21 cellular contexts compared by ENCODE assay signal in the genomic region with DNA sequence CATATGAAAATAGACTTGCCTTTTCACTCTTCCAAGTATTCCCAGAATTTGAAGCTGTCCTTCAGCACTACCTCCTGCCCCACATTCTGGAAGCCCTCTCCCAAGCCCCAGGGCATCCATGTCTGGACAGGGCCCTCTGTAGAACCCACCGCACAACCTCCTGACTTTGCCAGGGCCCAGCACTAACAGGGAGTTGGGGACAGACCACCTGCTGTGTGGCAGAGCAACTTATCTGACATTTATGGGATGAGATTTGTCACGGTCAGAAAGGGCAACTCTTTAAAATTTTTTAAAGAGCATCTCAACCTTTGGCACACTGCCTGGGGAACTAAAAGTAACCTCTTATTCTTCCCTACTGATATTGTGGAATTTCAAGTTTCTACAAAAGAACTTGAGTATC.
"Had no signal": no experiment of that assay in that cellular context is flagged by ENCODE, and none has a peak within 500 bp of the region (broad histone marks: within the 10 kb centered on the region; RNA-seq: fewer than 3 reads in every experiment).

No MANE protein-coding gene starts in this region.

- H3K4me3 ChIP-seq: esophagus muscularis mucosa, gastrocnemius medialis, heart right ventricle, mucosa of descending colon, psoas muscle, right lobe of liver, spleen, stomach had no signal

- H3K4me1 ChIP-seq: esophagus muscularis mucosa, gastrocnemius medialis, heart right ventricle, psoas muscle, right lobe of liver, spleen had no signal

- H3K9me3 ChIP-seq: gastrocnemius medialis, mucosa of descending colon, psoas muscle, right lobe of liver had no signal

- H3K27ac ChIP-seq: epithelial cell of prostate, esophagus muscularis mucosa, gastrocnemius medialis, heart right ventricle, parathyroid adenoma, psoas muscle, right lobe of liver, spleen, stomach had no signal

- H3K36me3 Mint-ChIP-seq: natural killer cell; stimulated activated memory B cell treated with anti-CD40 and anti-IgM and Interleukin-4, amounts not matched to agents 10 μg/mL and 1 μg/mL and 100 μg/mL, for 72 hours had no signal

- H3K27ac Mint-ChIP-seq: effector memory CD8-positive, alpha-beta T cell; natural killer cell; stimulated activated memory B cell treated with anti-CD40 and anti-IgM and Interleukin-4, amounts not matched to agents 10 μg/mL and 1 μg/mL and 100 μg/mL, for 72 hours had no signal

- H3K27me3 ChIP-seq: esophagus muscularis mucosa, gastrocnemius medialis, heart right ventricle, right lobe of liver, stomach had no signal

- H3K9me3 Mint-ChIP-seq: central memory CD8-positive, alpha-beta T cell; effector memory CD8-positive, alpha-beta T cell; natural killer cell; stimulated activated memory B cell treated with anti-CD40 and anti-IgM and Interleukin-4, amounts not matched to agents 10 μg/mL and 1 μg/mL and 100 μg/mL, for 72 hours had no signal

- DNase-seq: effector memory CD8-positive, alpha-beta T cell; gastrocnemius medialis; heart right ventricle; hypothalamus; mammary epithelial cell; mucosa of descending colon; natural killer cell; psoas muscle; retina; right lobe of liver; spleen; stimulated activated CD4-positive, alpha-beta T cell treated with anti-CD3 and anti-CD28 coated beads, Interleukin-15, amount 100 ng/mL, for 24 hours; stimulated activated CD4-positive, alpha-beta T cell treated with anti-CD3 and anti-CD28 coated beads, Interleukin-1b, Interleukin-23, amount 100 ng/mL, for 48 hours; stimulated activated CD4-positive, alpha-beta T cell treated with anti-CD3 and anti-CD28 coated beads, Interleukin-4, amount 100 ng/mL, for 24 hours; stomach; substantia nigra had no signal

- H3K4me3 Mint-ChIP-seq: central memory CD8-positive, alpha-beta T cell; effector memory CD8-positive, alpha-beta T cell; natural killer cell; stimulated activated memory B cell treated with anti-CD40 and anti-IgM and Interleukin-4, amounts not matched to agents 10 μg/mL and 1 μg/mL and 100 μg/mL, for 72 hours had no signal

- H3K4me1 Mint-ChIP-seq: central memory CD8-positive, alpha-beta T cell; natural killer cell; stimulated activated memory B cell treated with anti-CD40 and anti-IgM and Interleukin-4, amounts not matched to agents 10 μg/mL and 1 μg/mL and 100 μg/mL, for 72 hours had no signal

- H3K36me3 ChIP-seq: esophagus muscularis mucosa, gastrocnemius medialis, heart right ventricle, right lobe of liver, spleen, stomach had no signal
